In the genomic region with DNA sequence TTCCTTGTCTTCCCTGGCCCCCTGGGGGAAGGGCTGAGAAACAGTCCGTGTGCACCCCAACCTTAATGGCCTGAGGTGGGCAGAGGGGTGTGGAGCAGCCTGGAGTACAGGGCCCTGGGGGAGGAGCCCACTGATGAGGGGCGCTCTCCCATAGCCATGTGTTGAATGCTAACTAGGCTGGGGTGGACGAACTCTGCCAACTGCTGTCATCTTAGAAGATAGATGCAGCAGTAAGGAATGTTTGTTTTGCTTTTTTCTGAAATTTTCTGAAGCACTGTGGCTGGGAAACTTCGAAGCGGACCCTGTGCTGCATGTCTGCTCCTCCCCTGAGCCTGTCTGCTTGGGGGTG, we compare ENCODE assay signal across 11 cellular contexts. TPM values are rescaled to one million over a fixed set of nuclear protein-coding genes. Genes with fewer than 3 reads are reported as not detected.
DNase-seq lines count a peak whose midpoint lies in the region; ATAC-seq, FAIRE-seq and TF ChIP-seq lines count a peak whose summit lies in the region.
"Had no signal": no experiment of that assay in that cellular context is flagged by ENCODE, and none has a peak within 500 bp of the region (broad histone marks: within the 10 kb centered on the region; RNA-seq: fewer than 3 reads in every experiment).

No MANE protein-coding gene starts in this region.

- H3K27me3 ChIP-seq in stomach smooth muscle (ENCODE audit: control insufficient read depth in 1 of 2, insufficient read depth in 2 of 2, low read length in 2 of 2): no peaks in the 10 kb centered on the region
- H3K27me3 ChIP-seq: right lobe of liver had no signal

- DNase-seq in DMS53 (lab: John Stamatoyannopoulos, UW) (peak; percentile 41), DMS53 treated with DMSO at 0.1 percent for 48 hours (lab: John Stamatoyannopoulos, UW; ENCODE audit: unreplicated experiment) (no peak), amniotic epithelial cell (ENCODE audit: low read depth) (peak; percentile 49), kidney (no peak), NAMALWA (ENCODE audit: low spot score) (no peak), NCI-H1436 (lab: John Stamatoyannopoulos, UW) (no peak)
- DNase-seq: 8988T; activated CD4-positive, alpha-beta T cell treated with anti-CD3 and anti-CD28 coated beads for 4 hours had no signal

- no peak for ATAC-seq in HG03175 (IDR thresholded peaks at IDR 0.05; ENCODE audit: unreplicated experiment)

- H3K36me3 ChIP-seq in kidney (ENCODE audit: control insufficient read depth in 1 of 2, insufficient read depth in 2 of 2, low read length in 2 of 2) (peaks cover 13 to 33% of the 10 kb centered on the region in 2 donors), stomach smooth muscle (ENCODE audit: control insufficient read depth in 2 of 2, insufficient read depth in 2 of 2, low read length in 2 of 2) (peaks cover 21 to 25% of the 10 kb centered on the region in 2 donors)

- TF ChIP-seq CTCF in kidney (IDR thresholded peaks at IDR 0.05; ENCODE audit: borderline replicate concordance, extremely low read depth, insufficient read depth): no peak

- H3K9me3 ChIP-seq in kidney (ENCODE audit: control insufficient read depth in 1 of 2, low read length in 2 of 2) (no peaks in the 10 kb centered on the region), stomach smooth muscle (ENCODE audit: control insufficient read depth in 2 of 2, low read length in 2 of 2) (no peaks in the 10 kb centered on the region)
- H3K9me3 ChIP-seq: right lobe of liver had no signal

- no peak overlapping the region for H3K4me3 ChIP-seq in kidney (ENCODE audit: low read length in 2 of 2)
- peak overlapping the region in 1 of 2 donors; percentile 47 for H3K4me3 ChIP-seq in stomach smooth muscle (ENCODE audit: low read length in 2 of 2)
- H3K4me3 ChIP-seq: right lobe of liver had no signal

- H3K9ac ChIP-seq in kidney (ENCODE audit: low read length in 2 of 2) (no peak overlapping the region), stomach smooth muscle (ENCODE audit: low read length in 2 of 2) (no peak overlapping the region)

- FAIRE-seq in kidney (lab: Jason Lieb, UNC): no peak

- H3K27ac ChIP-seq in kidney (ENCODE audit: low read depth in 2 of 2, low read length in 2 of 2) (peak overlapping the region; percentile 71 to 83), stomach smooth muscle (ENCODE audit: low read length) (peak overlapping the region; percentile 76)

- intact Hi-C loops in kidney (cut with DNase I): no loop called here

- H3K4me1 ChIP-seq in kidney (ENCODE audit: control insufficient read depth in 1 of 2, insufficient read depth in 1 of 2, low read depth in 1 of 2, low read length in 2 of 2): peaks cover 25 to 38% of the 10 kb centered on the region in 2 donors
- peaks cover 42% of the 10 kb centered on the region for H3K4me1 ChIP-seq in stomach smooth muscle (ENCODE audit: control insufficient read depth, insufficient read depth, low read length)

RNA-seq across cellular contexts. Expression of a gene that starts 54.8 kb away (rescaled TPM):
- 340 TPM for total RNA-seq in kidney
- polyA plus RNA-seq in kidney (ENCODE audit: insufficient read depth, low read depth, low replicate concordance): 207 TPM

Comparison
In these comparisons a context has a peak if more than half of its experiments do, and no peak if none do; other contexts are left out.
1. DNase-seq: peak in DMS53 (single experiment) and amniotic epithelial cell (single experiment); none in DMS53 treated with DMSO at 0.1 percent for 48 hours (single experiment), kidney (single experiment), NAMALWA (single experiment) and NCI-H1436 (single experiment).